ENCODE assay signal across 32 cellular contexts in the genomic region with DNA sequence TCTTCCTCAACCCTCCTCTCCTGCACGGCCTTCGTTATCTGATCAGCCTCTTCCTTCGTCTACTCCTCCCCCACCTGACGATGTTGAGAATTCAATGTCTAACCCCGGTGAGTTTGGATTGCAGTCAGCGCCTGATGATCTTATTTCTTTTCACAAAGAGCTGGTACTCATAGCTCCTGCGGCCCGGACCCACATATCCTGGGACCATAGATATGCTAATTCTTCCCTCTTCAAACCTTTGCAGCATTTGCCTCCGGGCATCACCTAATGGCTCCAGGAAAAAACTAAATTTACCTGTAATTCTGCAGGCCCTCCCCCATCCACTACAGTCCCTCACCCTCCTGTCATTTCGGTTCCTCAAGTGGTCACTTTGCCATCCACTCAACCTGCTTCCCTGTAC. TPM values are rescaled to one million over a fixed set of nuclear protein-coding genes. Genes with fewer than 3 reads are reported as not detected.
"Had no signal": no experiment of that assay in that cellular context is flagged by ENCODE, and none has a peak within 500 bp of the region (broad histone marks: within the 10 kb centered on the region; RNA-seq: fewer than 3 reads in every experiment).

No MANE protein-coding gene starts in this region.

- H3K4me1 Mint-ChIP-seq: activated CD8-positive, alpha-beta memory T cell treated with anti-CD3 and anti-CD28 coated beads, Interleukin-2, amount 10 ng/mL, durations not matched to agents 7 days and 5 days; activated naive CD4-positive, alpha-beta T cell treated with anti-CD3 and anti-CD28 coated beads, Interleukin-2, amount 50 U/mL, for 24 hours; activated naive CD8-positive, alpha-beta T cell treated with anti-CD3 and anti-CD28 coated beads for 36 hours; activated naive CD8-positive, alpha-beta T cell treated with anti-CD3 and anti-CD28 coated beads, Interleukin-2, amount 50 U/mL, for 24 hours had no signal

- H3K4me3 Mint-ChIP-seq: activated CD4-positive, alpha-beta memory T cell treated with anti-CD3 and anti-CD28 coated beads for 36 hours; activated CD8-positive, alpha-beta memory T cell treated with anti-CD3 and anti-CD28 coated beads, Interleukin-2, amount 10 ng/mL, durations not matched to agents 7 days and 5 days; activated CD8-positive, alpha-beta T cell treated with anti-CD3 and anti-CD28 coated beads, Interleukin-2, amount 10 ng/mL, durations not matched to agents 7 days and 5 days; activated naive CD4-positive, alpha-beta T cell treated with anti-CD3 and anti-CD28 coated beads for 36 hours; activated naive CD4-positive, alpha-beta T cell treated with anti-CD3 and anti-CD28 coated beads, Interleukin-2, amount 50 U/mL, for 24 hours; activated naive CD8-positive, alpha-beta T cell treated with anti-CD3 and anti-CD28 coated beads for 36 hours; activated naive CD8-positive, alpha-beta T cell treated with anti-CD3 and anti-CD28 coated beads, Interleukin-2, amount 50 U/mL, for 24 hours; activated T-helper 1 cell treated with anti-CD3 and anti-CD28 coated beads, Interleukin-12 subunit alpha, Interleukin-12 subunit beta, Interleukin-2, Interleukin-4 antibody, amounts not matched to agents 30 ng/mL and 10 ng/mL and 1 ng/mL, durations not matched to agents 14 hours and 24 hours and 36 hours; effector memory CD8-positive, alpha-beta T cell had no signal

- H3K27me3 Mint-ChIP-seq: activated naive CD8-positive, alpha-beta T cell treated with anti-CD3 and anti-CD28 coated beads for 36 hours had no signal

- H3K9me3 ChIP-seq: adrenal gland, body of pancreas, esophagus muscularis mucosa, gastrocnemius medialis had no signal

- H3K4me3 ChIP-seq: adrenal gland, body of pancreas, esophagus muscularis mucosa, gastrocnemius medialis had no signal

- H3K36me3 ChIP-seq: adrenal gland, esophagus muscularis mucosa, gastrocnemius medialis had no signal

- H3K27me3 ChIP-seq: adrenal gland, body of pancreas, esophagus muscularis mucosa, gastrocnemius medialis had no signal

- DNase-seq: activated CD4-positive, alpha-beta memory T cell treated with anti-CD3 and anti-CD28 coated beads for 36 hours; activated CD4-positive, alpha-beta T cell treated with anti-CD3 and anti-CD28 coated beads for 1 hour; activated CD4-positive, alpha-beta T cell treated with anti-CD3 and anti-CD28 coated beads for 4 hours; activated CD4-positive, alpha-beta T cell treated with anti-CD3 and anti-CD28 coated beads, Interleukin-2, amount 50 U/mL, for 1 hour; activated CD8-positive, alpha-beta memory T cell treated with anti-CD3 and anti-CD28 coated beads, Interleukin-2, amount 10 ng/mL, durations not matched to agents 7 days and 5 days; activated CD8-positive, alpha-beta memory T cell treated with anti-CD3 and anti-CD28 coated beads, Interleukin-2, amount 50 U/mL, for 4 hours; activated CD8-positive, alpha-beta T cell treated with anti-CD3 and anti-CD28 coated beads, Interleukin-2, amount 10 ng/mL, durations not matched to agents 7 days and 5 days; activated effector memory CD4-positive, alpha-beta T cell treated with anti-CD3 and anti-CD28 coated beads, Interleukin-2, amount 50 U/mL, for 16 hours; activated naive CD4-positive, alpha-beta T cell treated with anti-CD3 and anti-CD28 coated beads for 36 hours; activated naive CD8-positive, alpha-beta T cell treated with anti-CD3 and anti-CD28 coated beads for 36 hours; activated naive CD8-positive, alpha-beta T cell treated with anti-CD3 and anti-CD28 coated beads, Interleukin-2, amount 50 U/mL, for 24 hours; activated T-cell treated with anti-CD3 and anti-CD28 coated beads, Interleukin-2, amount 50 U/mL, for 1 hour; activated T-cell treated with anti-CD3 and anti-CD28 coated beads, Interleukin-2, amount 50 U/mL, for 48 hours; adrenal gland; amygdala; aorta; body of pancreas; caudate nucleus; cortex of kidney; dermis blood vessel endothelial cell; effector CD4-positive, alpha-beta T cell; effector memory CD8-positive, alpha-beta T cell; erythroblast; gastrocnemius medialis; T-helper 2 cell had no signal

- H3K27ac ChIP-seq: adrenal gland, body of pancreas, esophagus muscularis mucosa, foreskin keratinocyte, gastrocnemius medialis had no signal

- ATAC-seq: activated CD8-positive, alpha-beta memory T cell treated with anti-CD3 and anti-CD28 coated beads, Interleukin-2, amount 10 ng/mL, durations not matched to agents 7 days and 5 days; activated CD8-positive, alpha-beta T cell treated with anti-CD3 and anti-CD28 coated beads, Interleukin-2, amount 10 ng/mL, durations not matched to agents 7 days and 5 days; activated naive CD8-positive, alpha-beta T cell treated with anti-CD3 and anti-CD28 coated beads, Interleukin-2, amount 50 U/mL, for 24 hours; body of pancreas; effector memory CD8-positive, alpha-beta T cell; foreskin keratinocyte; gastrocnemius medialis had no signal

- H3K4me1 ChIP-seq: adrenal gland, esophagus muscularis mucosa, foreskin keratinocyte, gastrocnemius medialis had no signal

- H3K27ac Mint-ChIP-seq: activated CD4-positive, alpha-beta memory T cell treated with anti-CD3 and anti-CD28 coated beads for 36 hours; activated CD8-positive, alpha-beta memory T cell treated with anti-CD3 and anti-CD28 coated beads, Interleukin-2, amount 10 ng/mL, durations not matched to agents 7 days and 5 days; activated CD8-positive, alpha-beta T cell treated with anti-CD3 and anti-CD28 coated beads, Interleukin-2, amount 10 ng/mL, durations not matched to agents 7 days and 5 days; activated naive CD4-positive, alpha-beta T cell treated with anti-CD3 and anti-CD28 coated beads for 36 hours; activated naive CD4-positive, alpha-beta T cell treated with anti-CD3 and anti-CD28 coated beads, Interleukin-2, amount 50 U/mL, for 24 hours; activated naive CD8-positive, alpha-beta T cell treated with anti-CD3 and anti-CD28 coated beads for 36 hours; activated naive CD8-positive, alpha-beta T cell treated with anti-CD3 and anti-CD28 coated beads, Interleukin-2, amount 50 U/mL, for 24 hours; activated T-helper 1 cell treated with anti-CD3 and anti-CD28 coated beads, Interleukin-12 subunit alpha, Interleukin-12 subunit beta, Interleukin-2, Interleukin-4 antibody, amounts not matched to agents 30 ng/mL and 10 ng/mL and 1 ng/mL, durations not matched to agents 14 hours and 24 hours and 36 hours; activated T-helper 2 cell treated with anti-CD3 and anti-CD28 coated beads, Interferon-gamma antibody, Interleukin-2, Interleukin-4, amounts not matched to agents 10 μg/mL and 5 μg/mL and 100 μg/mL, durations not matched to agents 14 hours and 24 hours and 36 hours; effector memory CD8-positive, alpha-beta T cell had no signal

RNA-seq across cellular contexts. Expression of a gene that starts 12.4 kb away (rescaled TPM):
- total RNA-seq: activated CD4-positive, alpha-beta memory T cell treated with anti-CD3 and anti-CD28 coated beads for 36 hours; activated CD8-positive, alpha-beta memory T cell treated with anti-CD3 and anti-CD28 coated beads, Interleukin-2, amount 10 ng/mL, durations not matched to agents 7 days and 5 days; activated CD8-positive, alpha-beta T cell treated with anti-CD3 and anti-CD28 coated beads, Interleukin-2, amount 10 ng/mL, durations not matched to agents 7 days and 5 days; activated T-helper 1 cell treated with anti-CD3 and anti-CD28 coated beads, Interleukin-12 subunit alpha, Interleukin-12 subunit beta, Interleukin-2, Interleukin-4 antibody, amounts not matched to agents 30 ng/mL and 10 ng/mL and 1 ng/mL, durations not matched to agents 14 hours and 24 hours and 36 hours; activated T-helper 2 cell treated with anti-CD3 and anti-CD28 coated beads, Interferon-gamma antibody, Interleukin-2, Interleukin-4, amounts not matched to agents 10 μg/mL and 5 μg/mL and 100 μg/mL, durations not matched to agents 14 hours and 24 hours and 36 hours; aorta; chondrocyte; esophagus muscularis mucosa; foreskin keratinocyte; T-helper 1 cell treated with Interleukin-12 subunit alpha and Interleukin-12 subunit beta and Interleukin-4 antibody, amounts not matched to agents 30 ng/mL and 1 ng/mL, for 36 hours had no signal
- polyA plus RNA-seq: foreskin keratinocyte had no signal
